In the genomic region with DNA sequence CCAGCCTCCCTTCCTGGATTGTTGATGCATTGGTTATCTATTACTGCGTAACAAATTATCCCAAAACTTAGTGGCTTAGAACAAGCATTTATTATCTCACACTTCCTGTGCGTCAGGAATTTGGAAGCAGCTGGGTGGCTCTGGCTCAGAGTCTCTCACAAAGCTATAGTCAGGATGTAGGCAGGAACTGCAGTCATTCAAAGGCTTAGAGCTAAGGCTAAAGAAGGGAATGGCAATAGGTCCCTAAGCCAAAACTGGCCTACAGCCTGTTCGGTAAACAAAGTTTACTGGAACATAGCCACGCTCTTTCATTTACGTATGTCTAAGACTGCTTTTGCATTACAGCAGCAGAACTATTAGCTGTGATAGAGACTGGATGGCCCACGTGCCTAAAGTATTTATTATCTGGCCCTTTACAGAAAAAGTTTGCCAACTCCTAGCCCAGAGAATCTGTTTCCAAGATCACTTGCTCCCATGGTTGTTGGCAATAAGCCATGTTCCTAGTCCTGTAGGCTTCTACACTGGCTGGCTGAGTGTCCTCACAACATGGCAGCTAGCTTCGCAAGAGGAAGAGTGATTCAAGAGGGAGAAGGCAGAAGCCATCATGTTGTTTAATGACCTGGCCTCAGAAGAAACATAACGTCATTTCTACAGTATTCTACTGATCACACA, we compare ENCODE assay signal across 16 cellular contexts.
A peak's percentile ranks its signal among the peaks of the same experiment; 100 is the strongest.
DNase-seq lines count a peak whose midpoint lies in the region; ATAC-seq and TF ChIP-seq lines count a peak whose summit lies in the region.
"Had no signal": no experiment of that assay in that cellular context is flagged by ENCODE, and none has a peak within 500 bp of the region (broad histone marks: within the 10 kb centered on the region; RNA-seq: fewer than 3 reads in every experiment).

No MANE protein-coding gene starts in this region.

- H3K36me3 ChIP-seq in lung (ENCODE audit: control insufficient read depth in 2 of 2, insufficient read depth in 2 of 2, low read length in 2 of 2) (no peaks in the 10 kb centered on the region), upper lobe of left lung (no peaks in the 10 kb centered on the region)

- H3K9me3 ChIP-seq in lung (ENCODE audit: control insufficient read depth in 2 of 2, insufficient read depth in 1 of 2, low read length in 1 of 2) (no peaks in the 10 kb centered on the region), upper lobe of left lung (no peaks in the 10 kb centered on the region)

- TF ChIP-seq EP300 in upper lobe of left lung (IDR thresholded peaks at IDR 0.05) = peak in 3 of 4 donors; percentile 10 to 59 (median 45)

- 65 to 73% methylated on average over 8 of the region's 8 CpGs for WGBS in lung, 2 donors
- 66 to 73% methylated on average over 8 of the region's 8 CpGs for WGBS in upper lobe of left lung, 2 donors

- H3K4me3 ChIP-seq in fibroblast of villous mesenchyme (ENCODE audit: low read depth, low read length) (no peak overlapping the region), lung (no peak overlapping the region), upper lobe of left lung (no peak overlapping the region)
- H3K4me3 ChIP-seq: skin epidermis had no signal

- no peak for TF ChIP-seq POLR2A in upper lobe of left lung (IDR thresholded peaks at IDR 0.05)

- H3K27ac ChIP-seq in lung (ENCODE audit: low read depth in 1 of 2, low read length in 1 of 2) (peak overlapping the region; percentile 54 to 73), upper lobe of left lung (peak overlapping the region; percentile 47 to 82 (median 60))

- peaks cover 0 to 1% of the 10 kb centered on the region in 2 donors for H3K4me1 ChIP-seq in lung (ENCODE audit: control insufficient read depth in 2 of 2, insufficient read depth in 2 of 2, low read length in 2 of 2)
- peaks cover 0 to 10% (median 3%) of the 10 kb centered on the region in 4 donors for H3K4me1 ChIP-seq in upper lobe of left lung

- TF ChIP-seq CTCF in fibroblast of villous mesenchyme (IDR thresholded peaks at IDR 0.05; ENCODE audit: insufficient read depth, low read depth, low read length) (no peak), lung (IDR thresholded peaks at IDR 0.05; ENCODE audit: control extremely low read depth, extremely low read depth) (no peak), upper lobe of left lung (IDR thresholded peaks at IDR 0.05) (peak in 1 of 6 experiments; percentile 24)

- DNase-seq in DMS53 (lab: John Stamatoyannopoulos, UW) (peak; percentile 0), DMS53 treated with DMSO at 0.1 percent for 48 hours (lab: John Stamatoyannopoulos, UW; ENCODE audit: unreplicated experiment) (no peak), fibroblast of villous mesenchyme (ENCODE audit: low read depth) (peak; percentile 35), lung (ENCODE audit: low spot score) (no peak), upper lobe of left lung (no peak), NCI-H1694 treated with DMSO at 0.1 percent for 48 hours (lab: John Stamatoyannopoulos, UW) (no peak), AML-193 (lab: John Stamatoyannopoulos, UW) (no peak)
- DNase-seq: activated CD4-positive, CD25-positive, alpha-beta regulatory T cell; activated naive CD8-positive, alpha-beta T cell treated with anti-CD3 and anti-CD28 coated beads, Interleukin-2, amount 50 U/mL, for 24 hours; H7; immature natural killer cell; naive thymus-derived CD8-positive, alpha-beta T cell; NCI-H2107; T-helper 1 cell had no signal

- H3K27me3 ChIP-seq in lung (ENCODE audit: control insufficient read depth, insufficient read depth) (no peaks in the 10 kb centered on the region), upper lobe of left lung (no peaks in the 10 kb centered on the region)

- ATAC-seq in lung (ENCODE audit: insufficient read depth, low FRiP score) (peak; percentile 19), upper lobe of left lung (ENCODE audit: low FRiP score in 2 of 2) (peak in 1 of 2 donors; percentile 69), GM18909 (IDR thresholded peaks at IDR 0.05; ENCODE audit: poor library complexity, unreplicated experiment) (no peak)
- ATAC-seq: activated naive CD8-positive, alpha-beta T cell treated with anti-CD3 and anti-CD28 coated beads, Interleukin-2, amount 50 U/mL, for 24 hours; naive thymus-derived CD8-positive, alpha-beta T cell had no signal

Comparison
In these comparisons a context has a peak if more than half of its experiments do, and no peak if none do; other contexts are left out.
1. DNase-seq: peak in DMS53 (single experiment) and fibroblast of villous mesenchyme (single experiment); none in DMS53 treated with DMSO at 0.1 percent for 48 hours (single experiment), lung (single experiment), upper lobe of left lung (0 of 2), NCI-H1694 treated with DMSO at 0.1 percent for 48 hours (single experiment) and AML-193 (0 of 2).